ENCODE assay signal across 20 cellular contexts in genomic region chr9:121889990-121890563, GRCh38.
A peak's percentile ranks its signal among the peaks of the same experiment; 100 is the strongest.
DNase-seq lines count a peak whose midpoint lies in the region; ATAC-seq and TF ChIP-seq lines count a peak whose summit lies in the region.
"Had no signal": no experiment of that assay in that cellular context is flagged by ENCODE, and none has a peak within 500 bp of the region (broad histone marks: within the 10 kb centered on the region; RNA-seq: fewer than 3 reads in every experiment).

No MANE protein-coding gene starts in this region.

- DNase-seq in DMS79 treated with DMSO at 0.1 percent for 48 hours (lab: John Stamatoyannopoulos, UW) (peak; percentile 86), HFFc6 (peak; percentile 65), astrocyte of the hippocampus (ENCODE audit: low read depth, low spot score) (peak; percentile 37), right cardiac atrium (peak in 1 of 3 donors; percentile 65), NCI-H526 treated with DMSO at 0.1 percent for 48 hours (lab: John Stamatoyannopoulos, UW) (no peak), NCI-H2081 treated with DMSO at 0.1 percent for 48 hours (lab: John Stamatoyannopoulos, UW) (no peak)
- no peak for DNase-seq in activated CD8-positive, alpha-beta memory T cell treated with anti-CD3 and anti-CD28 coated beads for 24 hours
- DNase-seq: activated CD4-positive, alpha-beta T cell treated with anti-CD3 and anti-CD28 coated beads for 1 hour; activated CD8-positive, alpha-beta memory T cell treated with anti-CD3 and anti-CD28 coated beads, Interleukin-2, amount 50 U/mL, for 4 hours; aorta; glutamatergic neuron; NCI-H1417; NK-92 treated with Interleukin-12 subunit alpha and Interleukin-12 subunit beta, amount 100 ng/mL, for 24 hours; posterior cingulate gyrus; SHP77; tibial artery had no signal

- H3K4me3 ChIP-seq in right cardiac atrium (ENCODE audit: low read length) = no peak overlapping the region
- H3K4me3 ChIP-seq: lung, tibial artery had no signal

- H3K27me3 Mint-ChIP-seq in HFFc6 (ENCODE audit: insufficient read depth) = peaks cover 5% of the 10 kb centered on the region

- H3K9me3 Mint-ChIP-seq in HFFc6 = peaks cover 3% of the 10 kb centered on the region; the same call in 1 of the 2 replicates

- H3K27ac Mint-ChIP-seq in HFFc6 = peak overlapping the region; percentile 35

- no peak for TF ChIP-seq CTCF in HFFc6 (IDR thresholded peaks at IDR 0.05)

- H3K9me3 ChIP-seq in right cardiac atrium (ENCODE audit: control insufficient read depth, low read length) = no peaks in the 10 kb centered on the region
- H3K9me3 ChIP-seq: tibial artery had no signal

- H3K4me3 Mint-ChIP-seq in HFFc6 = no peak overlapping the region

- no peaks in the 10 kb centered on the region for H3K27me3 ChIP-seq in right cardiac atrium (ENCODE audit: control insufficient read depth, insufficient read depth)
- H3K27me3 ChIP-seq: tibial artery had no signal

- 74% methylated on average over 2 of the region's 2 CpGs for WGBS in right cardiac atrium

- ATAC-seq in right cardiac atrium (peak; percentile 68 to 84), GM21390 (IDR thresholded peaks at IDR 0.05; ENCODE audit: unreplicated experiment) (no peak)

- intact Hi-C loops in right cardiac atrium (cut with DNase I) = no loop called here

- H3K4me1 ChIP-seq in right cardiac atrium (ENCODE audit: control insufficient read depth, insufficient read depth, low read length) = no peaks in the 10 kb centered on the region
- H3K4me1 ChIP-seq: tibial artery had no signal

- peaks cover 52% of the 10 kb centered on the region for H3K4me1 Mint-ChIP-seq in HFFc6 (ENCODE audit: low read depth)

- H3K36me3 Mint-ChIP-seq in HFFc6 (ENCODE audit: low read depth) = peaks cover 3% of the 10 kb centered on the region; the same call in 1 of the 2 replicates

- no peak overlapping the region for H3K27ac ChIP-seq in right cardiac atrium (ENCODE audit: low read length)
- H3K27ac ChIP-seq: epithelial cell of prostate, KMS-11, tibial artery had no signal

Comparison
In these comparisons a context has a peak if more than half of its experiments do, and no peak if none do; other contexts are left out.
1. DNase-seq: peak in DMS79 treated with DMSO at 0.1 percent for 48 hours (single experiment), HFFc6 (single experiment) and astrocyte of the hippocampus (single experiment); none in NCI-H526 treated with DMSO at 0.1 percent for 48 hours (single experiment), NCI-H2081 treated with DMSO at 0.1 percent for 48 hours (single experiment) and activated CD8-positive, alpha-beta memory T cell treated with anti-CD3 and anti-CD28 coated beads for 24 hours (single experiment).